ENCODE assay signal across 12 cellular contexts in genomic region chr2:230412846-230413245, GRCh38. TPM values are rescaled to one million over a fixed set of nuclear protein-coding genes. Genes with fewer than 3 reads are reported as not detected.
A peak's percentile ranks its signal among the peaks of the same experiment; 100 is the strongest.
DNase-seq lines count a peak whose midpoint lies in the region; ATAC-seq, FAIRE-seq and TF ChIP-seq lines count a peak whose summit lies in the region.
"Had no signal": no experiment of that assay in that cellular context is flagged by ENCODE, and none has a peak within 500 bp of the region (broad histone marks: within the 10 kb centered on the region; RNA-seq: fewer than 3 reads in every experiment).

No MANE protein-coding gene starts in this region.

- H3K4me3 Mint-ChIP-seq in activated CD4-positive, alpha-beta T cell treated with anti-CD3 and anti-CD28 coated beads for 36 hours: peak overlapping the region; percentile 85
- H3K4me3 Mint-ChIP-seq in chondrocyte (ENCODE audit: unreplicated experiment) (no peak overlapping the region), progenitor cell of endocrine pancreas (ENCODE audit: low read depth) (peak overlapping the region; percentile 85)

- H4K20me1 ChIP-seq in OCI-LY1 (ENCODE audit: insufficient read depth, low read length): no peaks in the 10 kb centered on the region

- peaks cover 15% of the 10 kb centered on the region for H3K79me2 ChIP-seq in OCI-LY1 (ENCODE audit: insufficient read depth, low read length)

- no peaks in the 10 kb centered on the region for H3K27me3 Mint-ChIP-seq in activated CD4-positive, alpha-beta T cell treated with anti-CD3 and anti-CD28 coated beads for 36 hours
- H3K27me3 Mint-ChIP-seq in chondrocyte (ENCODE audit: low read depth): no peaks in the 10 kb centered on the region
- H3K27me3 Mint-ChIP-seq in progenitor cell of endocrine pancreas: peaks cover 64% of the 10 kb centered on the region

- peaks cover 9% of the 10 kb centered on the region for H3K36me3 Mint-ChIP-seq in activated CD4-positive, alpha-beta T cell treated with anti-CD3 and anti-CD28 coated beads for 36 hours (ENCODE audit: low read depth)
- H3K36me3 Mint-ChIP-seq in chondrocyte (ENCODE audit: low read depth): no peaks in the 10 kb centered on the region
- H3K36me3 Mint-ChIP-seq in progenitor cell of endocrine pancreas (ENCODE audit: insufficient read depth): no peaks in the 10 kb centered on the region

- peaks cover 45% of the 10 kb centered on the region for H3K4me1 ChIP-seq in OCI-LY1 (ENCODE audit: insufficient read depth, low read length, severe bottlenecking)

- no peak overlapping the region; the same call in 1 of the 2 replicates for H3K9ac ChIP-seq in OCI-LY1 (ENCODE audit: low read length)

- no peaks in the 10 kb centered on the region for H3K9me2 ChIP-seq in OCI-LY1 (ENCODE audit: low read depth, low read length)

- H3K4me3 ChIP-seq in OCI-LY1 (ENCODE audit: low read depth, low read length, poor library complexity, severe bottlenecking): no peak overlapping the region

- FAIRE-seq in GM12891 (lab: Jason Lieb, UNC): no peak
- FAIRE-seq: A549, keratinocyte had no signal

- no peaks in the 10 kb centered on the region for H3K36me3 ChIP-seq in OCI-LY1 (ENCODE audit: insufficient read depth, low read length)

- CTCF ChIA-PET in activated CD4-positive, alpha-beta T cell treated with anti-CD3 and anti-CD28 coated beads for 36 hours (lab: Charles Lee): interaction anchor here (0.7 kb wide), 1 partner anchor 192 kb away, joined by 4 read pairs; no protein-coding TSS in a partner anchor

- no peak for DNase-seq in activated CD4-positive, alpha-beta T cell treated with anti-CD3 and anti-CD28 coated beads for 36 hours
- no peak for DNase-seq in activated CD4-positive, alpha-beta T cell treated with anti-CD3 and anti-CD28 coated beads for 4 hours
- DNase-seq in chondrocyte (ENCODE audit: low spot score) (no peak), progenitor cell of endocrine pancreas (ENCODE audit: low spot score, unreplicated experiment) (no peak), GM03348 (ENCODE audit: low spot score) (no peak), GM12891 (ENCODE audit: insufficient read length, low spot score) (no peak)
- DNase-seq: DMS 273 treated with DMSO at 0.1 percent for 48 hours; stimulated activated CD4-positive, alpha-beta T cell treated with anti-CD3 and anti-CD28 coated beads, Interleukin-12 subunit alpha, Interleukin-12 subunit beta, amount 100 ng/mL, for 4 hours had no signal

- peak overlapping the region; percentile 93 for H3K27ac ChIP-seq in OCI-LY1 (ENCODE audit: low read depth, low read length, poor library complexity, severe bottlenecking)

- POLR2A ChIA-PET in activated CD4-positive, alpha-beta T cell treated with anti-CD3 and anti-CD28 coated beads for 36 hours (lab: Charles Lee): no interaction called here

- H3K9me3 ChIP-seq in OCI-LY1 (ENCODE audit: low read length): no peaks in the 10 kb centered on the region
- H3K9me3 ChIP-seq: A549 had no signal

- ATAC-seq in activated CD4-positive, alpha-beta T cell treated with anti-CD3 and anti-CD28 coated beads for 36 hours: no peak
- ATAC-seq in HG03097 (IDR thresholded peaks at IDR 0.05; ENCODE audit: low FRiP score, unreplicated experiment): no peak

- no peak overlapping the region for H2AFZ ChIP-seq in OCI-LY1 (ENCODE audit: low read length)

- peak overlapping the region; percentile 96 for H3K27ac Mint-ChIP-seq in activated CD4-positive, alpha-beta T cell treated with anti-CD3 and anti-CD28 coated beads for 36 hours
- H3K27ac Mint-ChIP-seq in chondrocyte (ENCODE audit: unreplicated experiment) (peak overlapping the region; percentile 8), progenitor cell of endocrine pancreas (no peak overlapping the region)

- H3F3A ChIP-seq in OCI-LY1 (ENCODE audit: insufficient read depth, low read length): no peaks in the 10 kb centered on the region

- intact Hi-C loops in activated CD4-positive, alpha-beta T cell treated with anti-CD3 and anti-CD28 coated beads for 36 hours (cut with DNase I, micrococcal nuclease): loop anchor here (5.0 to 10.0 kb wide), 5 partner anchors 66 to 382 kb away; partner anchors contain the start of gene CAB39 (in 1 of the 2)

- no peaks in the 10 kb centered on the region for H3K27me3 ChIP-seq in OCI-LY1 (ENCODE audit: insufficient read depth, low read length)

- peak overlapping the region; percentile 81; the same call in 1 of the 2 replicates for H3K4me2 ChIP-seq in OCI-LY1 (ENCODE audit: low read length)

- no peak for TF ChIP-seq CTCF in OCI-LY1 (IDR thresholded peaks at IDR 0.05; ENCODE audit: low read length)
- no peak for TF ChIP-seq CTCF in chondrocyte (IDR thresholded peaks at IDR 0.05)
- TF ChIP-seq CTCF in progenitor cell of endocrine pancreas (IDR thresholded peaks at IDR 0.05; ENCODE audit: unreplicated experiment): no peak

- H3K9me3 Mint-ChIP-seq in activated CD4-positive, alpha-beta T cell treated with anti-CD3 and anti-CD28 coated beads for 36 hours (ENCODE audit: low read depth): no peaks in the 10 kb centered on the region
- no peaks in the 10 kb centered on the region for H3K9me3 Mint-ChIP-seq in chondrocyte (ENCODE audit: low read depth)
- no peaks in the 10 kb centered on the region for H3K9me3 Mint-ChIP-seq in progenitor cell of endocrine pancreas (ENCODE audit: low read depth)

- TF ChIP-seq POLR2A in GM12891 (IDR thresholded peaks at IDR 0.05; ENCODE audit: low read depth, low read length): no peak

- H3K4me1 Mint-ChIP-seq in activated CD4-positive, alpha-beta T cell treated with anti-CD3 and anti-CD28 coated beads for 36 hours: peaks cover 56% of the 10 kb centered on the region
- H3K4me1 Mint-ChIP-seq in chondrocyte (ENCODE audit: low read depth): peaks cover 46% of the 10 kb centered on the region
- peaks cover 3% of the 10 kb centered on the region for H3K4me1 Mint-ChIP-seq in progenitor cell of endocrine pancreas (ENCODE audit: low read depth)

TF ChIP-seq in GM12891, 5 proteins besides CTCF, POLR2A, EP300 and RAD21:
- TF ChIP-seq PAX5 (IDR thresholded peaks at IDR 0.05; ENCODE audit: insufficient read depth, low read length, severe bottlenecking) (no peak), POU2F2 (IDR thresholded peaks at IDR 0.05; ENCODE audit: low read depth, low read length) (no peak), POLR2AphosphoS5 (IDR thresholded peaks at IDR 0.05; ENCODE audit: low read depth, low read length) (no peak), TAF1 (IDR thresholded peaks at IDR 0.05; ENCODE audit: low read depth, low read length) (no peak), SPI1 (IDR thresholded peaks at IDR 0.05; ENCODE audit: low read depth, low read length) (no peak)

RNA-seq across cellular contexts. Expression of gene SP100, which starts 3.2 kb away (rescaled TPM):
- 100 to 1,000 TPM; 150 to 174 TPM for total RNA-seq in activated CD4-positive, alpha-beta T cell treated with anti-CD3 and anti-CD28 coated beads for 36 hours
- total RNA-seq in chondrocyte (57.6 to 67.0 TPM (median 66.7 TPM) in 3 replicates), progenitor cell of endocrine pancreas (2.3 and 4.1 TPM in 2 replicates)
- 137 TPM for polyA plus RNA-seq in GM12891 (2012; ENCODE audit: low read depth, missing spikeins)

Comparison
In these comparisons a context has a peak if more than half of its experiments do, and no peak if none do; other contexts are left out.
1. RNA of gene SP100, which starts 3.2 kb away (total RNA-seq): 150 to 174 TPM in activated CD4-positive, alpha-beta T cell treated with anti-CD3 and anti-CD28 coated beads for 36 hours and 57.6 to 67.0 TPM in chondrocyte; 2.3 to 4.1 TPM in progenitor cell of endocrine pancreas; every median in the first group is over 10 times any median in the second.